8 cellular contexts compared by ENCODE assay signal in genomic region chr11:64356498-64357411, GRCh38. TPM values are rescaled to one million over a fixed set of nuclear protein-coding genes. Genes with fewer than 3 reads are reported as not detected.
DNase-seq lines count a peak whose midpoint lies in the region; ATAC-seq and TF ChIP-seq lines count a peak whose summit lies in the region.

No MANE protein-coding gene starts in this region.

- H3K4me1 Mint-ChIP-seq in stimulated activated naive CD8-positive, alpha-beta T cell treated with anti-CD3 and anti-CD28 coated beads, Interleukin-15, amount 100 ng/mL, for 72 hours, result peaks cover 65% of the 10 kb centered on the region

- H3K4me3 ChIP-seq in epithelial cell of proximal tubule (ENCODE audit: low read depth, low read length), result no peak overlapping the region

- no peaks in the 10 kb centered on the region for H3K9me3 Mint-ChIP-seq in stimulated activated naive CD8-positive, alpha-beta T cell treated with anti-CD3 and anti-CD28 coated beads, Interleukin-15, amount 100 ng/mL, for 72 hours

- DNase-seq in NOMO-1 (lab: John Stamatoyannopoulos, UW; ENCODE audit: unreplicated experiment in 2 of 2) (peak; percentile 15 to 23), NOMO-1 treated with dmso at 0.1 percent for 144 hours (lab: John Stamatoyannopoulos, UW; ENCODE audit: unreplicated experiment) (no peak), HuH-7 (ENCODE audit: low spot score) (peak; percentile 79), SW480 (ENCODE audit: low spot score) (peak; percentile 31), epithelial cell of proximal tubule (ENCODE audit: low read depth) (no peak)
- DNase-seq in stimulated activated naive CD8-positive, alpha-beta T cell treated with anti-CD3 and anti-CD28 coated beads, Interleukin-15, amount 100 ng/mL, for 72 hours, result peak; percentile 29 to 50

- peak overlapping the region; percentile 50 to 53 for H3K4me3 Mint-ChIP-seq in stimulated activated naive CD8-positive, alpha-beta T cell treated with anti-CD3 and anti-CD28 coated beads, Interleukin-15, amount 100 ng/mL, for 72 hours

- no peak for ATAC-seq in stimulated activated naive CD8-positive, alpha-beta T cell treated with anti-CD3 and anti-CD28 coated beads, Interleukin-15, amount 100 ng/mL, for 72 hours
- ATAC-seq in HG03175 (IDR thresholded peaks at IDR 0.05; ENCODE audit: unreplicated experiment) (no peak), HG03108 (IDR thresholded peaks at IDR 0.05; ENCODE audit: unreplicated experiment) (no peak)

- peak overlapping the region in 1 of 2 donors; percentile 19 for H3K27ac Mint-ChIP-seq in stimulated activated naive CD8-positive, alpha-beta T cell treated with anti-CD3 and anti-CD28 coated beads, Interleukin-15, amount 100 ng/mL, for 72 hours

- TF ChIP-seq CTCF in epithelial cell of proximal tubule (conservative IDR thresholded peaks at IDR 0.05; ENCODE audit: low read depth, low read length), result peak; percentile 56

- H3K27me3 Mint-ChIP-seq in stimulated activated naive CD8-positive, alpha-beta T cell treated with anti-CD3 and anti-CD28 coated beads, Interleukin-15, amount 100 ng/mL, for 72 hours, result no peaks in the 10 kb centered on the region

RNA-seq across cellular contexts. Expression of gene RPS6KA4, which starts 2.2 kb away (rescaled TPM):
- 37.1 and 69.9 TPM in 2 replicates for total RNA-seq in epithelial cell of proximal tubule

RNA-seq across cellular contexts. Expression of gene CCDC88B, which starts 16.8 kb away (rescaled TPM):
- 2.5 and 4.8 TPM in 2 replicates for total RNA-seq in epithelial cell of proximal tubule

RNA-seq across cellular contexts. Expression of gene PRDX5, which starts 38.8 kb away (rescaled TPM):
- 284 and 357 TPM in 2 replicates for total RNA-seq in epithelial cell of proximal tubule

RNA-seq across cellular contexts. Expression of gene TRMT112, which starts 39.4 kb away (rescaled TPM):
- 359 and 470 TPM in 2 replicates for total RNA-seq in epithelial cell of proximal tubule

RNA-seq across cellular contexts. Expression of gene ESRRA, which starts 51.4 kb away (rescaled TPM):
- 47.2 and 61.9 TPM in 2 replicates for total RNA-seq in epithelial cell of proximal tubule

Comparison
In these comparisons a context has a peak if more than half of its experiments do, and no peak if none do; other contexts are left out.
1. DNase-seq: peak in NOMO-1 (2 of 2), HuH-7 (single experiment), SW480 (single experiment) and stimulated activated naive CD8-positive, alpha-beta T cell treated with anti-CD3 and anti-CD28 coated beads, Interleukin-15, amount 100 ng/mL, for 72 hours (2 of 2); none in NOMO-1 treated with dmso at 0.1 percent for 144 hours (single experiment) and epithelial cell of proximal tubule (single experiment).